23 cellular contexts compared by ENCODE assay signal in the genomic region with DNA sequence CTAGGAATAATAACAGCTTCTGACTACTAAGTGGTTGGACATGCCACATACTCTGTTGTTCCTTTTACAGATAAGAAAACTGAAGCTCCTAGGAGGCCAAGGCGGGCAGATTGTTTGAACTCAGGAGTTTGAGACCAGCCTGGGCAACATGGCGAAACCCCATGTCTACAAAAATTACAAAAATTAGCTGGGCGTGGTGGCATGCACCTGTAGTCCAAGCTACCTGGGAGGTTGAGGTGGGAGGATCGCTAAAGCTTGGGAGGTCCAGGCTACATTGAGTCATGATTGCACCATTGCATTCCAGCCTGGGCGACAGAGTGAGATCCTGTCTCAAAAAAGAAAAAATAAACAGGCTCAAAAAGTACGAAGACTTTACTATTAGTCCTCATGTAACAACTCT.
"Had no signal": no experiment of that assay in that cellular context is flagged by ENCODE, and none has a peak within 500 bp of the region (broad histone marks: within the 10 kb centered on the region; RNA-seq: fewer than 3 reads in every experiment).

No MANE protein-coding gene starts in this region.

- H3K27me3 ChIP-seq: colonic mucosa, esophagus muscularis mucosa, esophagus squamous epithelium, foreskin keratinocyte, gastrocnemius medialis, gastroesophageal sphincter, heart left ventricle, heart right ventricle had no signal

- H3K27ac ChIP-seq: colonic mucosa, coronary artery, dorsolateral prefrontal cortex, epithelial cell of prostate, esophagus muscularis mucosa, esophagus squamous epithelium, foreskin keratinocyte, gastrocnemius medialis, gastroesophageal sphincter, heart left ventricle, heart right ventricle had no signal

- H3K9me3 ChIP-seq: colonic mucosa, esophagus muscularis mucosa, esophagus squamous epithelium, gastrocnemius medialis, gastroesophageal sphincter, heart left ventricle, heart right ventricle had no signal

- DNase-seq: colonic mucosa; cortex of kidney; dermis blood vessel endothelial cell; dorsolateral prefrontal cortex; effector CD4-positive, alpha-beta T cell; effector CD8-positive, alpha-beta T cell; effector memory CD4-positive, alpha-beta T cell; effector memory CD8-positive, alpha-beta T cell; endodermal cell; erythroblast; esophagus squamous epithelium; foreskin fibroblast; foreskin keratinocyte; foreskin melanocyte; gastrocnemius medialis; glutamatergic neuron; head of caudate nucleus; heart left ventricle; heart right ventricle had no signal

- H3K4me1 ChIP-seq: colonic mucosa, esophagus muscularis mucosa, esophagus squamous epithelium, gastrocnemius medialis, gastroesophageal sphincter, heart left ventricle, heart right ventricle had no signal

- H3K36me3 ChIP-seq: colonic mucosa, gastrocnemius medialis had no signal

- H3K4me3 ChIP-seq: colonic mucosa, coronary artery, dorsolateral prefrontal cortex, esophagus muscularis mucosa, esophagus squamous epithelium, gastrocnemius medialis, gastroesophageal sphincter, heart left ventricle, heart right ventricle had no signal
